Comparison of ENCODE assay signal across 15 cellular contexts in genomic region chr11:87251560-87251959, GRCh38.
"Had no signal": no experiment of that assay in that cellular context is flagged by ENCODE, and none has a peak within 500 bp of the region (broad histone marks: within the 10 kb centered on the region; RNA-seq: fewer than 3 reads in every experiment).

No MANE protein-coding gene starts in this region.

- H3K27ac Mint-ChIP-seq: activated CD4-positive, alpha-beta memory T cell treated with anti-CD3 and anti-CD28 coated beads for 36 hours; activated naive CD4-positive, alpha-beta T cell treated with anti-CD3 and anti-CD28 coated beads, Interleukin-2, amount 10 ng/mL, durations not matched to agents 7 days and 5 days; naive B cell; T-helper 2 cell treated with Interferon-gamma antibody and Interleukin-4, amounts not matched to agents 5 μg/mL and 100 μg/mL, for 36 hours had no signal

- H3K4me3 Mint-ChIP-seq: activated CD4-positive, alpha-beta memory T cell treated with anti-CD3 and anti-CD28 coated beads for 36 hours; activated naive CD4-positive, alpha-beta T cell treated with anti-CD3 and anti-CD28 coated beads, Interleukin-2, amount 10 ng/mL, durations not matched to agents 7 days and 5 days; naive B cell; T-helper 2 cell treated with Interferon-gamma antibody and Interleukin-4, amounts not matched to agents 5 μg/mL and 100 μg/mL, for 36 hours had no signal

- H3K4me3 ChIP-seq: breast epithelium, SJSA1, spleen, thyroid gland, uterus had no signal

- H3K36me3 Mint-ChIP-seq: activated naive CD4-positive, alpha-beta T cell treated with anti-CD3 and anti-CD28 coated beads, Interleukin-2, amount 10 ng/mL, durations not matched to agents 7 days and 5 days; naive B cell had no signal

- H3K27me3 Mint-ChIP-seq: activated CD4-positive, alpha-beta memory T cell treated with anti-CD3 and anti-CD28 coated beads for 36 hours; activated naive CD4-positive, alpha-beta T cell treated with anti-CD3 and anti-CD28 coated beads, Interleukin-2, amount 10 ng/mL, durations not matched to agents 7 days and 5 days; naive B cell had no signal

- DNase-seq: activated CD4-positive, alpha-beta memory T cell treated with anti-CD3 and anti-CD28 coated beads for 36 hours; activated naive CD4-positive, alpha-beta T cell treated with anti-CD3 and anti-CD28 coated beads, Interleukin-2, amount 10 ng/mL, durations not matched to agents 7 days and 5 days; hippocampal formation; kidney glomerular epithelial cell; midbrain; naive B cell; nucleus accumbens; spleen; stimulated activated CD4-positive, alpha-beta T cell treated with anti-CD3 and anti-CD28 coated beads, Interleukin-2, amount 100 ng/mL, for 24 hours; SW 1271; thyroid gland; uterus had no signal
